Comparison of ENCODE assay signal across 10 cellular contexts in the genomic region with DNA sequence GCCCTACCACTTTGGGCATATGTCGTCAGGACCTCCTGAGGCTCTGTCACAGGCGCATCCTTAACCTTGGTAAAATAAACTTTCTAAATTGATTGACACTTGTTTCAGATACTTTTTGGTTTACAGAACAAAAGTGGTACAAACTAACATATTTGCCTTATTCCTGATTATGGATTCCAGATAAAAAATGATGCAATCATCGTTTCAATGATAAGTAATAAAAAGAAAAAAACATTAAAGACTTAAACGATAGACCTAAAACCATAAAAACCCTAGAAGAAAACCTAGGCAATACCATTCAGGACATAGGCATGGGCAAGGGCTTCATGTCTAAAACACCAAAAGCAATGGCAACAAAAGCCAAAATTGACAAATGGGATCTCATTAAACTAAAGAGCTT. TPM values are rescaled to one million over a fixed set of nuclear protein-coding genes. Genes with fewer than 3 reads are reported as not detected.
"Had no signal": no experiment of that assay in that cellular context is flagged by ENCODE, and none has a peak within 500 bp of the region (broad histone marks: within the 10 kb centered on the region; RNA-seq: fewer than 3 reads in every experiment).

No MANE protein-coding gene starts in this region.

RNA-seq across cellular contexts. Expression of gene CRISP2, which starts 10.6 kb away (rescaled TPM):
- total RNA-seq: subcutaneous adipose tissue, thoracic aorta, tibial nerve, transverse colon, upper lobe of right lung, urinary bladder, uterus, vagina had no signal
- polyA plus RNA-seq: urinary bladder had no signal

RNA-seq across cellular contexts. Expression of gene CRISP3, which starts 20.3 kb away (rescaled TPM):
- total RNA-seq: subcutaneous adipose tissue, temporal lobe, thoracic aorta, thyroid gland, tibial nerve, transverse colon, upper lobe of right lung had no signal
